Comparison of ENCODE assay signal across 31 cellular contexts in the genomic region with DNA sequence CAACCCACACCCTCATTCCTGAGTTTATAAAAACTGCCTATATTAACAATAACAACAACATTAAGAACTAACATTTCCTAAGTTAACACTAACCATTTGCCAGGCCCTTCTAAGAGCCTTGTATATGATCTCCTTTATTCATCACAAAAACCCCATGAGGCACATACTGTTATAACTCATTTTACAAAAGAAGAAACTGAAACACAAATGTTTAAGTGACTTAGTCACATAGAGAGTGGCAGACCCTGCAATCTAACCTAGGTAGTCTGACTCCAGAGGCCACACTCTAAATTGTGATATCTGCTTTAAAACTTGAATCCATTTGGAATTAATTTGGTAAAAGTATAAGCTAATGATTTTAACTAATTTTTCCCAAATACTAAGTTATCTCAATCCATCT.
"Had no signal": no experiment of that assay in that cellular context is flagged by ENCODE, and none has a peak within 500 bp of the region (broad histone marks: within the 10 kb centered on the region; RNA-seq: fewer than 3 reads in every experiment).

No MANE protein-coding gene starts in this region.

- H3K4me2 ChIP-seq: PC-9 had no signal

- H3K4me1 ChIP-seq: SJCRH30 had no signal

- H3K27ac ChIP-seq: PC-9, RWPE1, SJCRH30, SK-N-MC had no signal

- H3K4me3 ChIP-seq: PC-9, SJCRH30, SK-N-MC had no signal

- H2AFZ ChIP-seq: PC-9 had no signal

- ATAC-seq: Panc1, Right ventricle myocardium inferior, SK-N-SH treated with all-trans-retinoic acid at 6 μM for 48 hours, T-cell had no signal

- H3K4me1 Mint-ChIP-seq: T-cell had no signal

- H3K27ac Mint-ChIP-seq: T-cell had no signal

- H3K36me3 ChIP-seq: SJCRH30 had no signal

- H3K27me3 ChIP-seq: SJCRH30 had no signal

- FAIRE-seq: RCC 7860 had no signal

- H3K36me3 Mint-ChIP-seq: T-cell had no signal

- H3K4me3 Mint-ChIP-seq: T-cell had no signal

- H3K9me3 ChIP-seq: SJCRH30 had no signal

- DNase-seq: Karpas-422, MM.1S, MV-4-11, NCI-H1092, NCI-H1105, NCI-H1417 treated with DMSO at 0.1 percent for 48 hours, NCI-H1436 treated with DMSO at 0.1 percent for 48 hours, NCI-H1694 treated with DMSO at 0.1 percent for 48 hours, NCI-H187 treated with DMSO at 0.1 percent for 48 hours, NCI-H2029, NCI-H2081, NCI-H2171 treated with DMSO at 0.1 percent for 48 hours, NCI-H2227 treated with DMSO at 0.1 percent for 48 hours, NCI-H345, NCI-H446, NCI-H510A treated with DMSO at 0.1 percent for 48 hours, NCI-H524 treated with DMSO at 0.1 percent for 48 hours, NCI-H69, NCI-H748 treated with DMSO at 0.1 percent for 48 hours, NCI-H82, PC-9, SHP77, SIG-M5, SJCRH30, T-cell had no signal
